In the genomic region with DNA sequence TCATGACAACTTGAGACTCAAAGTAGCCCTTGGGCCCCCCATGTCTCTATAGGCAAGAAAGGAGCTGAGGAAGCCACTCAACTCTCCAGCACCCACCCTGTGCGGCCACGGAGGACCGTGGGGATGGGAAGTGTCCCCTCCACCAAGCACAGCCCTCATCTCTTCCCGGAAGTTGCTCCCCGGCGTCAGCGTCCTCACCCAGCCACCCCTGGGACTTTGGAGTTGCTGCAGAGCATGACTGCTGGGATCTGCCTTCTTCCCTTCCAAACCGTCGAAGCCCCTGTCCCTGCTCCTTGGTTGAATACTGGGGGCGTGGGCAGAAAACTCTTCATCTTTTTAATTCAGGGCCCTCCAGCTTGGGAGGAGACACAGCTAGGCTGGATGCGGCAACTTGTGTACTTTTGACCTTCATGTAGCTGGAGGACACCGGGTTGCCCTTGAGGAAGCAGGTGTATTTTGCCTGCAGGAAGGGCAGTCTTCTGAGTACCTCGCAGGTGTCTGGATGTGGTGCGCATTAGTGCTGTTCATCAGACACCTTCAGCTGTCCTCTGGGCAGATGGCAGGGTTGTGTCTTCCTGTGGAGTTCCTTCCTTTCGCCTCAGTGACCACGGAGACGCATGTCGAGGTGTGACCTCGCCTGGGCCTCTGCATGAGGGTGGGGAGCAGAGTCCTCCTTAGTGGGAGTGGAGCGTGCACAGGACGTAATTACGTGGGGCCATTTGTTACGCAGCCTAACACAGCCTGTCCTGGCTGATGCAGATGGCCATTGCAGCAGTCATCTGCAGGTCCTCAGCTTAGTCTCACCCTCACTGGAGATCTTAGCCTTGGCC, we compare ENCODE assay signal across 23 cellular contexts. TPM values are rescaled to one million over a fixed set of nuclear protein-coding genes. Genes with fewer than 3 reads are reported as not detected.
A peak's percentile ranks its signal among the peaks of the same experiment; 100 is the strongest.
DNase-seq lines count a peak whose midpoint lies in the region; ATAC-seq and TF ChIP-seq lines count a peak whose summit lies in the region.
"Had no signal": no experiment of that assay in that cellular context is flagged by ENCODE, and none has a peak within 500 bp of the region (broad histone marks: within the 10 kb centered on the region; RNA-seq: fewer than 3 reads in every experiment).

No MANE protein-coding gene starts in this region.

- H3K36me3 Mint-ChIP-seq in naive thymus-derived CD8-positive, alpha-beta T cell: no peaks in the 10 kb centered on the region
- H3K36me3 Mint-ChIP-seq in activated CD8-positive, alpha-beta T cell treated with anti-CD3 and anti-CD28 coated beads for 36 hours (ENCODE audit: low read depth): peaks cover 3% of the 10 kb centered on the region

- H3K4me1 ChIP-seq in DND-41 (ENCODE audit: insufficient read depth, low read length) (peaks cover 90% of the 10 kb centered on the region), HEK293 (ENCODE audit: control insufficient read depth, insufficient read depth, low read length) (no peaks in the 10 kb centered on the region)

- H3K4me1 Mint-ChIP-seq in naive thymus-derived CD8-positive, alpha-beta T cell: peaks cover 32 to 84% (median 66%) of the 10 kb centered on the region in 4 donors
- peaks cover 58% of the 10 kb centered on the region for H3K4me1 Mint-ChIP-seq in activated CD8-positive, alpha-beta T cell treated with anti-CD3 and anti-CD28 coated beads for 36 hours (ENCODE audit: low read depth)

- peak overlapping the region in 8 of 10 donors; percentile 20 to 76 (median 44) for H3K27ac Mint-ChIP-seq in naive thymus-derived CD8-positive, alpha-beta T cell
- no peak overlapping the region for H3K27ac Mint-ChIP-seq in activated CD8-positive, alpha-beta T cell treated with anti-CD3 and anti-CD28 coated beads for 36 hours
- H3K27ac Mint-ChIP-seq: activated CD8-positive, alpha-beta memory T cell treated with anti-CD3 and anti-CD28 coated beads, Interleukin-2, amount 10 ng/mL, durations not matched to agents 7 days and 5 days; HFFc6 had no signal

- H3K9ac ChIP-seq in DND-41 (ENCODE audit: low read depth, low read length): 0 out of 2 replicates have a peak overlapping the region, but pooled peaks have one; percentile 22

- no peaks in the 10 kb centered on the region for H3K79me2 ChIP-seq in DND-41 (ENCODE audit: insufficient read depth, low read length)

- no peak overlapping the region for H3K4me3 ChIP-seq in DND-41 (ENCODE audit: low read depth in 1 of 2, low read length in 2 of 2)
- H3K4me3 ChIP-seq in HEK293 (ENCODE audit: low read depth, low read length): no peak overlapping the region
- no peak overlapping the region for H3K4me3 ChIP-seq in coronary artery
- H3K4me3 ChIP-seq: cardiac muscle cell, left lung, mucosa of descending colon, SJCRH30, spleen had no signal

- POLR2A ChIA-PET in HEK293 (lab: Yijun Ruan, JAX): no interaction called here
- POLR2A ChIA-PET in naive thymus-derived CD8-positive, alpha-beta T cell (lab: Charles Lee): interaction anchor here (0.6 to 2.4 kb wide), 4 partner anchors 9 to 17 kb away, joined by 3 to 7 read pairs (median 4); no protein-coding TSS in a partner anchor
- POLR2A ChIA-PET in activated CD8-positive, alpha-beta T cell treated with anti-CD3 and anti-CD28 coated beads for 36 hours (lab: Charles Lee): interaction anchor here (1.0 to 2.2 kb wide), 2 partner anchors 8 to 22 kb away, joined by 3 to 9 read pairs; no protein-coding TSS in a partner anchor

- H3K4me3 Mint-ChIP-seq in naive thymus-derived CD8-positive, alpha-beta T cell: peak overlapping the region in 9 of 10 donors; percentile 18 to 70 (median 54)
- H3K4me3 Mint-ChIP-seq in activated CD8-positive, alpha-beta T cell treated with anti-CD3 and anti-CD28 coated beads for 36 hours: no peak overlapping the region
- H3K4me3 Mint-ChIP-seq: activated CD8-positive, alpha-beta memory T cell treated with anti-CD3 and anti-CD28 coated beads, Interleukin-2, amount 10 ng/mL, durations not matched to agents 7 days and 5 days; HFFc6 had no signal

- TF ChIP-seq CTCF in DND-41 (IDR thresholded peaks at IDR 0.05; ENCODE audit: borderline replicate concordance, extremely low read depth, low read length, poor library complexity, severe bottlenecking) (no peak), HEK293 (tag by site-specific recombination; IDR thresholded peaks at IDR 0.05) (no peak), coronary artery (IDR thresholded peaks at IDR 0.05) (no peak)
- no peak for TF ChIP-seq CTCF in activated CD8-positive, alpha-beta T cell treated with anti-CD3 and anti-CD28 coated beads for 36 hours (IDR thresholded peaks at IDR 0.05)

- no peaks in the 10 kb centered on the region for H3K27me3 ChIP-seq in DND-41 (ENCODE audit: insufficient read depth, low read length, poor library complexity)
- H3K27me3 ChIP-seq: cardiac muscle cell, left lung, SJCRH30, spleen had no signal

- H3K36me3 ChIP-seq in DND-41 (ENCODE audit: insufficient read depth, low read length) (no peaks in the 10 kb centered on the region), HEK293 (ENCODE audit: control insufficient read depth in 2 of 2, insufficient read depth in 1 of 2, low read length in 2 of 2) (no peaks in the 10 kb centered on the region)
- H3K36me3 ChIP-seq: cardiac muscle cell, left lung, SJCRH30 had no signal

- no peaks in the 10 kb centered on the region for H3K9me3 Mint-ChIP-seq in naive thymus-derived CD8-positive, alpha-beta T cell
- peaks cover 3% of the 10 kb centered on the region for H3K9me3 Mint-ChIP-seq in activated CD8-positive, alpha-beta T cell treated with anti-CD3 and anti-CD28 coated beads for 36 hours
- H3K9me3 Mint-ChIP-seq: HFFc6 had no signal

- CTCF ChIA-PET in HEK293 (lab: Yijun Ruan, JAX): interaction anchor here (2.5 kb wide), 1 partner anchor 83 kb away, joined by 5 read pairs; no protein-coding TSS in a partner anchor
- CTCF ChIA-PET in activated CD8-positive, alpha-beta T cell treated with anti-CD3 and anti-CD28 coated beads for 36 hours (lab: Charles Lee): interaction anchor here (1.2 kb wide), 1 partner anchor 82 kb away, joined by 3 read pairs; no protein-coding TSS in a partner anchor

- no peak overlapping the region for H2AFZ ChIP-seq in DND-41 (ENCODE audit: low read depth, low read length)

- intact Hi-C loops in activated CD8-positive, alpha-beta T cell treated with anti-CD3 and anti-CD28 coated beads for 36 hours (cut with micrococcal nuclease): no loop called here

- ATAC-seq in DND-41 (ENCODE audit: insufficient read depth, low read depth): no peak
- ATAC-seq in naive thymus-derived CD8-positive, alpha-beta T cell: no peak
- ATAC-seq in activated CD8-positive, alpha-beta T cell treated with anti-CD3 and anti-CD28 coated beads for 36 hours: no peak
- ATAC-seq in HG03469 (IDR thresholded peaks at IDR 0.05; ENCODE audit: unreplicated experiment): no peak
- no peak for ATAC-seq in GM21528 (IDR thresholded peaks at IDR 0.05; ENCODE audit: low FRiP score, unreplicated experiment)
- ATAC-seq: activated CD8-positive, alpha-beta memory T cell treated with anti-CD3 and anti-CD28 coated beads, Interleukin-2, amount 10 ng/mL, durations not matched to agents 7 days and 5 days; left lung; mucosa of descending colon; Panc1; stimulated activated naive CD8-positive, alpha-beta T cell treated with anti-CD3 and anti-CD28 coated beads, Interleukin-15, Interleukin-2, amounts not matched to agents 100 U/mL and 50 U/mL, for 24 hours had no signal

- no peaks in the 10 kb centered on the region for H4K20me1 ChIP-seq in DND-41 (ENCODE audit: insufficient read depth, low read length)

- 0 out of 2 replicates have a peak overlapping the region, but pooled peaks have one; percentile 7 for H3K4me2 ChIP-seq in DND-41 (ENCODE audit: insufficient read depth, low read length)

- H3K9me3 ChIP-seq in DND-41 (ENCODE audit: insufficient read depth, low read length, severe bottlenecking) (no peaks in the 10 kb centered on the region), HEK293 (ENCODE audit: control insufficient read depth, insufficient read depth, low read depth, low read length) (no peaks in the 10 kb centered on the region)
- H3K9me3 ChIP-seq: left lung, mucosa of descending colon, SJCRH30, spleen had no signal

- DNase-seq in DND-41: peak; percentile 64
- DNase-seq in coronary artery (ENCODE audit: low spot score): peak; percentile 60
- DNase-seq in naive thymus-derived CD8-positive, alpha-beta T cell: no peak
- DNase-seq in activated CD8-positive, alpha-beta T cell treated with anti-CD3 and anti-CD28 coated beads for 36 hours: no peak
- DNase-seq: activated CD4-positive, alpha-beta T cell treated with anti-CD3 and anti-CD28 coated beads for 48 hours; activated CD8-positive, alpha-beta memory T cell treated with anti-CD3 and anti-CD28 coated beads, Interleukin-2, amount 10 ng/mL, durations not matched to agents 7 days and 5 days; DMS53; HFFc6; left lung; mucosa of descending colon; SJCRH30; stimulated activated CD4-positive, alpha-beta T cell treated with anti-CD3 and anti-CD28 coated beads, Interleukin-4, amount 100 ng/mL, for 24 hours; stimulated activated naive CD8-positive, alpha-beta T cell treated with anti-CD3 and anti-CD28 coated beads, Interleukin-15, Interleukin-2, amounts not matched to agents 100 U/mL and 50 U/mL, for 24 hours; T-helper 1 cell had no signal

- H3K27ac ChIP-seq in DND-41 (ENCODE audit: low read length) (peak overlapping the region; percentile 68), HEK293 (ENCODE audit: extremely low read depth, low read depth, low read length) (no peak overlapping the region), coronary artery (no peak overlapping the region)
- H3K27ac ChIP-seq: left lung, SJCRH30 had no signal

- H3K27me3 Mint-ChIP-seq in naive thymus-derived CD8-positive, alpha-beta T cell: no peaks in the 10 kb centered on the region
- no peaks in the 10 kb centered on the region for H3K27me3 Mint-ChIP-seq in activated CD8-positive, alpha-beta T cell treated with anti-CD3 and anti-CD28 coated beads for 36 hours

RNA-seq across cellular contexts. Expression of gene IFITM3, which starts 12.2 kb away (rescaled TPM):
- total RNA-seq in naive thymus-derived CD8-positive, alpha-beta T cell: 10 to 100 TPM; 11.3 to 11.9 TPM
- polyA plus RNA-seq in naive thymus-derived CD8-positive, alpha-beta T cell: 100 to 1,000 TPM in 2 of 3 donors, 10 to 100 TPM in 1; 45.1 to 202 (median 196) TPM
- total RNA-seq in activated CD8-positive, alpha-beta T cell treated with anti-CD3 and anti-CD28 coated beads for 36 hours: 10 to 100 TPM; 52.8 to 58.0 TPM

RNA-seq across cellular contexts. Expression of gene IFITM1, which starts 19.0 kb away (rescaled TPM):
- total RNA-seq in naive thymus-derived CD8-positive, alpha-beta T cell: 10 to 100 TPM; 90.0 to 91.0 TPM
- polyA plus RNA-seq in naive thymus-derived CD8-positive, alpha-beta T cell: 1,000 to 10,000 TPM; 1,833 to 2,198 (median 2,135) TPM
- total RNA-seq in activated CD8-positive, alpha-beta T cell treated with anti-CD3 and anti-CD28 coated beads for 36 hours: 100 to 1,000 TPM; 296 to 304 TPM

RNA-seq across cellular contexts. Expression of gene IFITM2, which starts 25.2 kb away (rescaled TPM):
- 100 to 1,000 TPM; 115 to 122 TPM for total RNA-seq in naive thymus-derived CD8-positive, alpha-beta T cell
- polyA plus RNA-seq in naive thymus-derived CD8-positive, alpha-beta T cell: 1,000 to 10,000 TPM; 2,345 to 2,732 (median 2,362) TPM
- total RNA-seq in activated CD8-positive, alpha-beta T cell treated with anti-CD3 and anti-CD28 coated beads for 36 hours: 100 to 1,000 TPM; 540 to 549 TPM

RNA-seq across cellular contexts. Expression of gene IFITM5, which starts 33.5 kb away (rescaled TPM):
- not detected for total RNA-seq in naive thymus-derived CD8-positive, alpha-beta T cell
- polyA plus RNA-seq in naive thymus-derived CD8-positive, alpha-beta T cell: not detected
- total RNA-seq in activated CD8-positive, alpha-beta T cell treated with anti-CD3 and anti-CD28 coated beads for 36 hours: not detected
- total RNA-seq: activated CD8-positive, alpha-beta memory T cell treated with anti-CD3 and anti-CD28 coated beads, Interleukin-2, amount 10 ng/mL, durations not matched to agents 7 days and 5 days; cardiac muscle cell; dermis microvascular lymphatic vessel endothelial cell; HFFc6; left lung; MCF 10A; mucosa of descending colon; NCI-H460; SJCRH30; spleen had no signal
- polyA plus RNA-seq: cardiac muscle cell, spleen had no signal

RNA-seq across cellular contexts. Expression of gene B4GALNT4, which starts 36.4 kb away (rescaled TPM):
- total RNA-seq in naive thymus-derived CD8-positive, alpha-beta T cell: under 1 TPM; 0.16 to 0.39 TPM
- polyA plus RNA-seq in naive thymus-derived CD8-positive, alpha-beta T cell: 1 to 10 TPM in 1 of 3 donors, not detected in 2; 1.3 TPM
- 1 to 10 TPM; 1.5 to 3.4 TPM for total RNA-seq in activated CD8-positive, alpha-beta T cell treated with anti-CD3 and anti-CD28 coated beads for 36 hours

Comparison
In these comparisons a context has a peak if more than half of its experiments do, and no peak if none do; other contexts are left out.
1. DNase-seq: peak in DND-41 (single experiment) and coronary artery (single experiment); none in naive thymus-derived CD8-positive, alpha-beta T cell (0 of 10) and activated CD8-positive, alpha-beta T cell treated with anti-CD3 and anti-CD28 coated beads for 36 hours (single experiment).
2. RNA of gene IFITM3, which starts 12.2 kb away (total RNA-seq): 52.8 to 58.0 TPM in activated CD8-positive, alpha-beta T cell treated with anti-CD3 and anti-CD28 coated beads for 36 hours; 11.3 to 11.9 TPM in naive thymus-derived CD8-positive, alpha-beta T cell; every median in the first group is over 4 times any median in the second.
3. RNA of gene IFITM2, which starts 25.2 kb away (total RNA-seq): 540 to 549 TPM in activated CD8-positive, alpha-beta T cell treated with anti-CD3 and anti-CD28 coated beads for 36 hours; 115 to 122 TPM in naive thymus-derived CD8-positive, alpha-beta T cell; every median in the first group is over 4 times any median in the second.